23 cellular contexts compared by ENCODE assay signal in the genomic region with DNA sequence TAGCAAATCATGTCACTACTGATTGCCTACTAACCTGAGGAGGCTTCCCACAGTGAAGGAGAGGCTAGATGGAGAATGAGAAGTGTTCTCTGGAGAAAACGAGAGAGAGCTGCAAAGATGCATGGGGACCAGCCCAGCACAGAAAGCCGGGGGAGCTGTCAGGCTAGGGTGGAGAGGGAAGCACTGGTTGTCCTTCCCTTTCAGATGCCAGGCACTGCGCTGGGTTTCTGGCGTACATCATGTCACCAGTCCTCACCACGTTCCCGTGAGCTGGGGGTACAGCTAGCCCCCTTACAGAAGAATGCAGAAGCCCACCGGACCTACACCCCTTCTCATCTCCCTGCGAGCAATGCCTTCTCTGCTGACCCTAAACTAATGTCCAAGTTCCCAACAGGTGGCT.
DNase-seq lines count a peak whose midpoint lies in the region; ATAC-seq, FAIRE-seq and TF ChIP-seq lines count a peak whose summit lies in the region.
"Had no signal": no experiment of that assay in that cellular context is flagged by ENCODE, and none has a peak within 500 bp of the region (broad histone marks: within the 10 kb centered on the region; RNA-seq: fewer than 3 reads in every experiment).

No MANE protein-coding gene starts in this region.

- H3K9me3 Mint-ChIP-seq in GM23338, result no peaks in the 10 kb centered on the region
- H3K9me3 Mint-ChIP-seq: activated naive CD8-positive, alpha-beta T cell treated with anti-CD3 and anti-CD28 coated beads for 36 hours; natural killer cell treated with Interleukin-12 subunit alpha and Interleukin-12 subunit beta and Interleukin-15 and Interleukin-18, amount 100 ng/mL, for 72 hours had no signal

- TF ChIP-seq POLR2A in HepG2 (IDR thresholded peaks at IDR 0.05; ENCODE audit: insufficient read depth in 1 of 2, low read depth in 2 of 2, low read length in 2 of 2), result no peak

- TF ChIP-seq CTCF in GM23338 (conservative IDR thresholded peaks at IDR 0.05; ENCODE audit: low read depth in 2 of 2), result no peak
- TF ChIP-seq CTCF in PC-9 (conservative IDR thresholded peaks at IDR 0.05), result no peak
- TF ChIP-seq CTCF in HepG2 (CRISPR knock-in tag; IDR thresholded peaks at IDR 0.05), result no peak
- no peak for TF ChIP-seq CTCF in coronary artery (IDR thresholded peaks at IDR 0.05)

- peak overlapping the region; percentile 4; the same call in 1 of the 2 replicates for H3K27ac ChIP-seq in GM23338 (ENCODE audit: low read depth)
- H3K27ac ChIP-seq in PC-9, result peak overlapping the region; percentile 9; the same call in 1 of the 2 replicates
- peak overlapping the region; percentile 90 for H3K27ac ChIP-seq in HepG2 (ENCODE audit: extremely low read length, insufficient read depth, low read length)
- H3K27ac ChIP-seq in small intestine (ENCODE audit: low read depth in 1 of 2, low read length in 1 of 2), result peak overlapping the region; percentile 26 to 47
- no peak overlapping the region for H3K27ac ChIP-seq in coronary artery
- H3K27ac ChIP-seq: SJSA1, testis had no signal

- H3K36me3 ChIP-seq in GM23338 (ENCODE audit: insufficient read depth), result no peaks in the 10 kb centered on the region
- peaks cover 7% of the 10 kb centered on the region for H3K36me3 ChIP-seq in PC-9 (ENCODE audit: low read depth)
- H3K36me3 ChIP-seq in HepG2 (replicated peaks in 1 of 2; ENCODE audit: control insufficient read depth in 1 of 2, insufficient read depth in 2 of 2, low read length in 2 of 2), result peaks cover 2 to 4% of the 10 kb centered on the region in 2 experiments; a peak in 3 of 5 replicates
- H3K36me3 ChIP-seq in small intestine (ENCODE audit: control insufficient read depth in 2 of 2, insufficient read depth in 2 of 2, low read length in 2 of 2), result no peaks in the 10 kb centered on the region

- TF ChIP-seq RAD21 in HepG2 (CRISPR knock-in tag; IDR thresholded peaks at IDR 0.05), result no peak

- intact Hi-C loops in PC-9 (cut with micrococcal nuclease; ENCODE audit: unreplicated experiment), result no loop called here
- intact Hi-C loops in HepG2 (cut with micrococcal nuclease; ENCODE audit: unreplicated experiment), result loop anchor here (2.0 kb wide), 1 partner anchor 16 kb away; no protein-coding TSS in a partner anchor

- H3K36me3 Mint-ChIP-seq in GM23338 (ENCODE audit: low read depth), result peaks cover 4% of the 10 kb centered on the region; the same call in 2 of the 3 replicates
- H3K36me3 Mint-ChIP-seq: natural killer cell treated with Interleukin-12 subunit alpha and Interleukin-12 subunit beta and Interleukin-15 and Interleukin-18, amount 100 ng/mL, for 72 hours had no signal

- no TSS peak for BruUV-seq in PC-9 (replicated peaks; lab: Mats Ljungman, UMichigan)
- no TSS peak for BruUV-seq in HepG2 (replicated peaks; lab: Mats Ljungman, UMichigan)

- H3F3A ChIP-seq in GM23338 (replicated peaks; ENCODE audit: low read depth) (no peaks in the 10 kb centered on the region), PC-9 (ENCODE audit: insufficient read depth, low read depth) (peaks cover 49% of the 10 kb centered on the region)

- peak overlapping the region; percentile 37 for H3K9ac ChIP-seq in HepG2 (ENCODE audit: insufficient read depth, low read depth, low read length)

- H3K4me3 ChIP-seq in GM23338 (no peak overlapping the region), PC-9 (no peak overlapping the region), HepG2 (replicated peaks in 1 of 3; ENCODE audit: insufficient read depth in 1 of 3, low read depth in 2 of 3, low read length in 3 of 3) (peak overlapping the region in 1 of 3 experiments; percentile 21; a peak in 2 of 6 replicates), small intestine (ENCODE audit: low read depth in 1 of 2, low read length in 2 of 2) (no peak overlapping the region), coronary artery (no peak overlapping the region)
- H3K4me3 ChIP-seq: SJSA1, testis had no signal

- POLR2A ChIA-PET in PC-9 (lab: Charles Lee; ENCODE audit: unreplicated experiment) (no interaction called here), HepG2 (lab: Yijun Ruan, JAX) (interaction anchor here (0.7 to 1.5 kb wide), 2 partner anchors 16 to 45 kb away, joined by 3 to 7 read pairs; no protein-coding TSS in a partner anchor)

- H3K4me1 Mint-ChIP-seq in GM23338, result peaks cover 82% of the 10 kb centered on the region

- CTCF ChIA-PET in PC-9 (lab: Charles Lee) (interaction anchor here (0.6 kb wide), 2 partner anchors 38 to 305 kb away, joined by 3 read pairs; no protein-coding TSS in a partner anchor), HepG2 (lab: Yijun Ruan, JAX; ENCODE audit: low intra/inter-chr PET ratio, low total read pairs) (no interaction called here)

- 71% methylated on average over 8 of the region's 8 CpGs for WGBS in HepG2 (ENCODE audit: low lambda C conversion rate)
- WGBS in small intestine, 3 donors, result 79 to 92% (median 89%) methylated on average over 8 of the region's 8 CpGs

- H3K27ac Mint-ChIP-seq in GM23338, result peak overlapping the region; percentile 13; the same call in 1 of the 2 replicates
- H3K27ac Mint-ChIP-seq: activated CD8-positive, alpha-beta T cell treated with anti-CD3 and anti-CD28 coated beads, Interleukin-2, amount 10 ng/mL, durations not matched to agents 7 days and 5 days; activated naive CD8-positive, alpha-beta T cell treated with anti-CD3 and anti-CD28 coated beads for 36 hours; natural killer cell treated with Interleukin-12 subunit alpha and Interleukin-12 subunit beta and Interleukin-15 and Interleukin-18, amount 100 ng/mL, for 72 hours had no signal

- FAIRE-seq in HepG2 (lab: Jason Lieb, UNC) (no peak), small intestine (lab: Jason Lieb, UNC) (no peak)
- FAIRE-seq: kidney had no signal

- H3K9me2 ChIP-seq in GM23338 (ENCODE audit: insufficient read depth) (no peaks in the 10 kb centered on the region), PC-9 (ENCODE audit: insufficient read depth) (no peaks in the 10 kb centered on the region)

- H2AFZ ChIP-seq in GM23338, result no peak overlapping the region
- no peak overlapping the region for H2AFZ ChIP-seq in PC-9
- no peak overlapping the region for H2AFZ ChIP-seq in HepG2 (ENCODE audit: low read length)

- no peak overlapping the region for H3K4me3 Mint-ChIP-seq in GM23338
- H3K4me3 Mint-ChIP-seq: activated CD8-positive, alpha-beta T cell treated with anti-CD3 and anti-CD28 coated beads, Interleukin-2, amount 10 ng/mL, durations not matched to agents 7 days and 5 days; activated naive CD8-positive, alpha-beta T cell treated with anti-CD3 and anti-CD28 coated beads for 36 hours; natural killer cell treated with Interleukin-12 subunit alpha and Interleukin-12 subunit beta and Interleukin-15 and Interleukin-18, amount 100 ng/mL, for 72 hours had no signal

- in situ Hi-C loops in HepG2 (cut with HindIII; ENCODE audit: extremely low pct_ligation_motif_present, low pct_unique_long_range_greater_than_20kb), result no loop called here

- H4K20me1 ChIP-seq in GM23338 (replicated peaks; ENCODE audit: insufficient read depth), result peaks cover 62% of the 10 kb centered on the region
- no peaks in the 10 kb centered on the region; the same call in 1 of the 2 replicates for H4K20me1 ChIP-seq in PC-9 (ENCODE audit: insufficient read depth)
- H4K20me1 ChIP-seq in HepG2 (ENCODE audit: insufficient read depth, low read length), result peaks cover 3% of the 10 kb centered on the region; the same call in 1 of the 2 replicates

- no peak for ATAC-seq in GM23338
- ATAC-seq in HepG2, result peak; percentile 35
- ATAC-seq in HG02884 (IDR thresholded peaks at IDR 0.05; ENCODE audit: unreplicated experiment), result no peak
- ATAC-seq: activated CD8-positive, alpha-beta T cell treated with anti-CD3 and anti-CD28 coated beads, Interleukin-2, amount 10 ng/mL, durations not matched to agents 7 days and 5 days; natural killer cell treated with Interleukin-12 subunit alpha and Interleukin-12 subunit beta and Interleukin-15 and Interleukin-18, amount 100 ng/mL, for 72 hours had no signal

- H3K9me3 ChIP-seq in PC-9 (ENCODE audit: insufficient read depth, low read depth) (no peaks in the 10 kb centered on the region), HepG2 (ENCODE audit: low read length) (no peaks in the 10 kb centered on the region), small intestine (ENCODE audit: control insufficient read depth, low read depth) (no peaks in the 10 kb centered on the region)
- H3K9me3 ChIP-seq: SJSA1, testis had no signal

- DNase-seq in GM23338 (ENCODE audit: low spot score) (no peak), PC-9 (no peak), HepG2 (ENCODE audit: low spot score) (no peak), small intestine (no peak), coronary artery (ENCODE audit: low spot score) (no peak), NK-92 (lab: John Stamatoyannopoulos, UW; ENCODE audit: unreplicated experiment) (no peak)
- DNase-seq: activated CD8-positive, alpha-beta T cell treated with anti-CD3 and anti-CD28 coated beads, Interleukin-2, amount 10 ng/mL, durations not matched to agents 7 days and 5 days; activated naive CD8-positive, alpha-beta T cell treated with anti-CD3 and anti-CD28 coated beads for 36 hours; activated T-cell treated with anti-CD3 and anti-CD28 coated beads, Interleukin-2, amount 50 U/mL, for 48 hours; AML-193; Calu3; cortex of kidney; EL; hypothalamus; kidney; NCI-H1417 treated with DMSO at 0.1 percent for 48 hours; NCI-H2171 treated with DMSO at 0.1 percent for 48 hours; NCI-H748 treated with DMSO at 0.1 percent for 48 hours; T-helper 2 cell; testis had no signal

- H3K4me2 ChIP-seq in GM23338 (no peak overlapping the region), PC-9 (no peak overlapping the region), HepG2 (ENCODE audit: low read depth, low read length) (peak overlapping the region; percentile 66)

- peaks cover 5% of the 10 kb centered on the region for H3K27me3 Mint-ChIP-seq in GM23338 (ENCODE audit: insufficient read depth, low read depth, poor library complexity)
- H3K27me3 Mint-ChIP-seq: activated naive CD8-positive, alpha-beta T cell treated with anti-CD3 and anti-CD28 coated beads for 36 hours; natural killer cell treated with Interleukin-12 subunit alpha and Interleukin-12 subunit beta and Interleukin-15 and Interleukin-18, amount 100 ng/mL, for 72 hours had no signal

- H3K4me1 ChIP-seq in GM23338 (ENCODE audit: insufficient read depth) (peaks cover 79% of the 10 kb centered on the region), PC-9 (replicated peaks; ENCODE audit: insufficient read depth) (peaks cover 32% of the 10 kb centered on the region), HepG2 (ENCODE audit: insufficient read depth, low read length) (peaks cover 94% of the 10 kb centered on the region), small intestine (ENCODE audit: control insufficient read depth in 2 of 2, insufficient read depth in 1 of 2, low read depth in 1 of 2, low read length in 1 of 2) (peaks cover 9 to 31% of the 10 kb centered on the region in 2 donors)

- H3K27me3 ChIP-seq in GM23338 (ENCODE audit: insufficient read depth) (no peaks in the 10 kb centered on the region), PC-9 (ENCODE audit: insufficient read depth, low read depth) (no peaks in the 10 kb centered on the region), HepG2 (ENCODE audit: control insufficient read depth in 1 of 2, insufficient read depth in 2 of 2, low read length in 2 of 2) (no peaks in the 10 kb centered on the region), small intestine (ENCODE audit: control insufficient read depth in 2 of 2, insufficient read depth in 2 of 2, low read length in 2 of 2) (no peaks in the 10 kb centered on the region)
- H3K27me3 ChIP-seq: SJSA1, testis had no signal

- peaks cover 96% of the 10 kb centered on the region for H3K79me2 ChIP-seq in GM23338 (replicated peaks; ENCODE audit: insufficient read depth)
- peaks cover 93% of the 10 kb centered on the region for H3K79me2 ChIP-seq in PC-9 (ENCODE audit: low read depth)
- H3K79me2 ChIP-seq in HepG2 (ENCODE audit: insufficient read depth, low read length), result peaks cover 92% of the 10 kb centered on the region

- TF ChIP-seq EP300 in HepG2 (IDR thresholded peaks at IDR 0.05; ENCODE audit: low read depth in 2 of 2, low read length in 2 of 2) (no peak), HepG2 (CRISPR knock-in tag; IDR thresholded peaks at IDR 0.05; ENCODE audit: borderline replicate concordance) (no peak)

Comparison
In these comparisons a context has a peak if more than half of its experiments do, and no peak if none do; other contexts are left out.
1. H3K27ac ChIP-seq: peak in GM23338 (single experiment), PC-9 (single experiment), HepG2 (single experiment) and small intestine (2 of 2); none in coronary artery (0 of 2).